ENCODE assay signal across 8 cellular contexts in the genomic region with DNA sequence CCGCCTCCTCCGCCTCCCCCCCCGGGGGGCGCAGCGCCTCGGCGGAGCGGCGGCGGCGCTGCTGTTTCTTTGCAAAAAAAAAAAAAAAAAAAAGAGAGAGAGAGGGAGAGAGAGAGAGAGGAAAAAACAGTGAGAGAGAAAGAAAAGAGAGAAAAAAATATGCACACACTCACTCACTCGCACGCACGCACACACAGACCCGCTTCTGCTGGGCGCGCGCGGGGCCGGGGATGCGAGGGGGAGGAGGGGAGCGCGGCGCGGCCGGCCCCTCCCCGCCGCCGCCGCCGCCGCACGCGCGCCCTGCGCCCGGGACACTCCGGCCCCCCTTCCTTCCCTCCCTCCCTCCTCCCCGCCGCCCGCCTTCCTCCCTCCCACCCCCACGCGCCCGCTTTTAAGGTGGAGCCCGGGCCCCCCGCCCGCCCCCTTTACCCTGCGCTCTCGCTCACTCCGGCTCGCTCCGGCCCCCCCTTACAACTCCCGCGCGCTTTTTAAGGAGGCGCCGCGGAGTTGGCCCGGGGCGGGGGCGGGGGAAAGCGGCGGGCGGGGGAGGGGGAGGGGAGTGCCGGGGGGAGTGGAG. TPM values are rescaled to one million over a fixed set of nuclear protein-coding genes. Genes with fewer than 3 reads are reported as not detected.
DNase-seq lines count a peak whose midpoint lies in the region; ATAC-seq and TF ChIP-seq lines count a peak whose summit lies in the region.

A gene (minus strand): TSS at position 243 of the 577 bp plus-strand sequence.

- no peak for TF ChIP-seq CTCF in activated CD8-positive, alpha-beta T cell treated with anti-CD3 and anti-CD28 coated beads for 36 hours (IDR thresholded peaks at IDR 0.05)

- peaks cover 37% of the 10 kb centered on the region for H3K36me3 Mint-ChIP-seq in activated CD8-positive, alpha-beta T cell treated with anti-CD3 and anti-CD28 coated beads for 36 hours (ENCODE audit: low read depth)

- H3K9me3 Mint-ChIP-seq in activated CD8-positive, alpha-beta T cell treated with anti-CD3 and anti-CD28 coated beads for 36 hours: peaks cover 11% of the 10 kb centered on the region

- POLR2A ChIA-PET in activated CD8-positive, alpha-beta T cell treated with anti-CD3 and anti-CD28 coated beads for 36 hours (lab: Charles Lee): interaction anchor here (0.6 to 2.5 kb wide), 8 partner anchors 7 to 118 kb away, joined by 3 to 9 read pairs (median 4); a partner anchor contains a TSS

- no peaks in the 10 kb centered on the region for H3K4me1 ChIP-seq in effector memory CD4-positive, alpha-beta T cell (ENCODE audit: control insufficient read depth, insufficient read depth, low read length, poor library complexity, severe bottlenecking)

- intact Hi-C loops in activated CD8-positive, alpha-beta T cell treated with anti-CD3 and anti-CD28 coated beads for 36 hours (cut with micrococcal nuclease): no loop called here

- H3K27ac Mint-ChIP-seq in activated CD8-positive, alpha-beta T cell treated with anti-CD3 and anti-CD28 coated beads for 36 hours: peak within 1 kb of the TSS; percentile 97

- peak within 1 kb of the TSS; percentile 82 for H3K4me3 Mint-ChIP-seq in activated CD8-positive, alpha-beta T cell treated with anti-CD3 and anti-CD28 coated beads for 36 hours

- H3K27me3 Mint-ChIP-seq in activated CD8-positive, alpha-beta T cell treated with anti-CD3 and anti-CD28 coated beads for 36 hours: no peaks in the 10 kb centered on the region

- H3K27ac ChIP-seq in effector memory CD4-positive, alpha-beta T cell (ENCODE audit: insufficient read depth, low read length, poor library complexity, severe bottlenecking): peak within 1 kb of the TSS; percentile 77

- peak within 1 kb of the TSS; percentile 77 for H3K4me3 ChIP-seq in effector memory CD4-positive, alpha-beta T cell (ENCODE audit: insufficient read depth, low read depth, low read length, poor library complexity, severe bottlenecking)

- ATAC-seq in GM18520 (IDR thresholded peaks at IDR 0.05; ENCODE audit: unreplicated experiment) (peak; percentile 12), HG03139 (IDR thresholded peaks at IDR 0.05; ENCODE audit: unreplicated experiment) (peak; percentile 25)
- peak; percentile 65 for ATAC-seq in activated CD8-positive, alpha-beta T cell treated with anti-CD3 and anti-CD28 coated beads for 36 hours

- peak; percentile 77 for DNase-seq in 8988T
- peak; percentile 97 for DNase-seq in NCI-H82 (lab: John Stamatoyannopoulos, UW)
- peak; percentile 92 for DNase-seq in activated CD8-positive, alpha-beta T cell treated with anti-CD3 and anti-CD28 coated beads for 36 hours
- DNase-seq in effector memory CD4-positive, alpha-beta T cell: peak; percentile 75 to 83 (median 78)
- peak; percentile 86 to 92 for DNase-seq in lung microvascular endothelial cell (ENCODE audit: low read depth in 2 of 2)
- DNase-seq in stimulated activated CD4-positive, alpha-beta T cell treated with anti-CD3 and anti-CD28 coated beads, Interleukin-4, amount 100 ng/mL, for 48 hours (ENCODE audit: low read depth in 2 of 2): peak; percentile 71 to 80

- peaks cover 16% of the 10 kb centered on the region for H3K4me1 Mint-ChIP-seq in activated CD8-positive, alpha-beta T cell treated with anti-CD3 and anti-CD28 coated beads for 36 hours (ENCODE audit: low read depth)

- no peaks in the 10 kb centered on the region for H3K9me3 ChIP-seq in effector memory CD4-positive, alpha-beta T cell (ENCODE audit: control insufficient read depth, low read length)

- CTCF ChIA-PET in activated CD8-positive, alpha-beta T cell treated with anti-CD3 and anti-CD28 coated beads for 36 hours (lab: Charles Lee): interaction anchor here (0.6 to 4.3 kb wide), 3 partner anchors 13 to 24 kb away, joined by 3 to 16 read pairs (median 4); a partner anchor contains a TSS

- H3K36me3 ChIP-seq in effector memory CD4-positive, alpha-beta T cell (ENCODE audit: control insufficient read depth, insufficient read depth, low read length): peaks cover 5% of the 10 kb centered on the region

- H3K27me3 ChIP-seq in effector memory CD4-positive, alpha-beta T cell (replicated peaks; ENCODE audit: control insufficient read depth, insufficient read depth, low read length, poor library complexity, severe bottlenecking): no peaks in the 10 kb centered on the region

RNA-seq across cellular contexts. Expression of the gene that starts here (rescaled TPM):
- total RNA-seq in activated CD8-positive, alpha-beta T cell treated with anti-CD3 and anti-CD28 coated beads for 36 hours: 10 to 100 TPM; 62.1 to 66.9 TPM
- 8.3 and 18.3 TPM in 2 replicates for total RNA-seq in lung microvascular endothelial cell

Comparison
In these comparisons a context has a peak if more than half of its experiments do, and no peak if none do; other contexts are left out.
1. Peak in every context shown above with its lines: DNase-seq, ATAC-seq, H3K4me3 ChIP-seq and H3K27ac ChIP-seq.
2. ATAC-seq: peak in every context shown above with its lines; median percentile 65 in activated CD8-positive, alpha-beta T cell treated with anti-CD3 and anti-CD28 coated beads for 36 hours; 25 in HG03139; 12 in GM18520.